Comparison of ENCODE assay signal across 20 cellular contexts in genomic region chr4:135277980-135278315, GRCh38.
DNase-seq lines count a peak whose midpoint lies in the region; ATAC-seq and TF ChIP-seq lines count a peak whose summit lies in the region.
"Had no signal": no experiment of that assay in that cellular context is flagged by ENCODE, and none has a peak within 500 bp of the region (broad histone marks: within the 10 kb centered on the region; RNA-seq: fewer than 3 reads in every experiment).

No MANE protein-coding gene starts in this region.

- no peak overlapping the region for H3K4me2 ChIP-seq in GM23338

- H3K4me3 ChIP-seq in GM23338: no peak overlapping the region
- no peak overlapping the region for H3K4me3 ChIP-seq in SJCRH30
- no peak overlapping the region for H3K4me3 ChIP-seq in fibroblast of villous mesenchyme (ENCODE audit: low read depth, low read length)

- H3K27ac ChIP-seq in GM23338 (ENCODE audit: low read depth) (no peak overlapping the region), SJCRH30 (no peak overlapping the region)

- H4K20me1 ChIP-seq in GM23338 (replicated peaks; ENCODE audit: insufficient read depth): no peaks in the 10 kb centered on the region

- H3K4me1 Mint-ChIP-seq in GM23338: peaks cover 4% of the 10 kb centered on the region; the same call in 2 of the 3 replicates
- H3K4me1 Mint-ChIP-seq in osteocyte (ENCODE audit: unreplicated experiment): peaks cover 67% of the 10 kb centered on the region
- H3K4me1 Mint-ChIP-seq: B cell had no signal

- DNase-seq in GM23338 (ENCODE audit: low spot score): peak; percentile 31
- DNase-seq in SJCRH30: peak; percentile 2 to 3
- DNase-seq in fibroblast of villous mesenchyme (ENCODE audit: low read depth): peak; percentile 8
- DNase-seq in osteocyte (ENCODE audit: extremely low spot score, unreplicated experiment): no peak
- no peak for DNase-seq in activated effector memory CD4-positive, alpha-beta T cell treated with Interleukin-2 at 50 U/mL for 16 hours
- DNase-seq in NCI-H510A treated with DMSO at 0.1 percent for 48 hours (lab: John Stamatoyannopoulos, UW): no peak
- DNase-seq: ACHN; Calu3; CD4-positive, alpha-beta T cell; DND-41; GF-D8; H7; NCI-H2029; NCI-H526; NK-92 treated with Interleukin-12 subunit alpha and Interleukin-12 subunit beta, amount 100 ng/mL, for 24 hours had no signal

- no peak overlapping the region for H3K4me3 Mint-ChIP-seq in GM23338
- H3K4me3 Mint-ChIP-seq in osteocyte (ENCODE audit: unreplicated experiment): no peak overlapping the region
- H3K4me3 Mint-ChIP-seq: B cell; CD4-positive, alpha-beta T cell; IgD-negative memory B cell had no signal

- H3K9me2 ChIP-seq in GM23338 (ENCODE audit: insufficient read depth): no peaks in the 10 kb centered on the region

- ATAC-seq in GM23338 (no peak; the same call in 2 of the 3 replicates), GM21367 (IDR thresholded peaks at IDR 0.05; ENCODE audit: unreplicated experiment) (no peak), GM18858 (IDR thresholded peaks at IDR 0.05; ENCODE audit: unreplicated experiment) (no peak)
- ATAC-seq: PC-3 had no signal

- no peak overlapping the region for H2AFZ ChIP-seq in GM23338

- TF ChIP-seq CTCF in GM23338 (conservative IDR thresholded peaks at IDR 0.05; ENCODE audit: low read depth in 2 of 2) (no peak), fibroblast of villous mesenchyme (IDR thresholded peaks at IDR 0.05; ENCODE audit: insufficient read depth, low read depth, low read length) (no peak), osteocyte (IDR thresholded peaks at IDR 0.05) (no peak)

- H3K9me3 ChIP-seq in SJCRH30 (replicated peaks): no peaks in the 10 kb centered on the region

- H3K36me3 Mint-ChIP-seq in GM23338 (ENCODE audit: low read depth): no peaks in the 10 kb centered on the region
- H3K36me3 Mint-ChIP-seq in osteocyte (ENCODE audit: unreplicated experiment): no peaks in the 10 kb centered on the region
- H3K36me3 Mint-ChIP-seq: IgD-negative memory B cell had no signal

- H3K27me3 Mint-ChIP-seq in GM23338 (ENCODE audit: insufficient read depth, low read depth, poor library complexity) (no peaks in the 10 kb centered on the region), osteocyte (ENCODE audit: unreplicated experiment) (no peaks in the 10 kb centered on the region)
- H3K27me3 Mint-ChIP-seq: B cell; CD4-positive, alpha-beta T cell; IgD-negative memory B cell had no signal

- H3K36me3 ChIP-seq in GM23338 (ENCODE audit: insufficient read depth) (no peaks in the 10 kb centered on the region), SJCRH30 (no peaks in the 10 kb centered on the region)

- no peaks in the 10 kb centered on the region for H3F3A ChIP-seq in GM23338 (replicated peaks; ENCODE audit: low read depth)

- H3K9me3 Mint-ChIP-seq in GM23338: no peaks in the 10 kb centered on the region
- H3K9me3 Mint-ChIP-seq in osteocyte (ENCODE audit: unreplicated experiment): no peaks in the 10 kb centered on the region

- H3K27me3 ChIP-seq in GM23338 (ENCODE audit: insufficient read depth) (no peaks in the 10 kb centered on the region), SJCRH30 (no peaks in the 10 kb centered on the region)

- H3K4me1 ChIP-seq in GM23338 (ENCODE audit: insufficient read depth) (no peaks in the 10 kb centered on the region), SJCRH30 (peaks cover 5% of the 10 kb centered on the region; the same call in 1 of the 2 replicates)

- H3K27ac Mint-ChIP-seq in GM23338 (no peak overlapping the region), osteocyte (ENCODE audit: unreplicated experiment) (peak overlapping the region; percentile 6)
- H3K27ac Mint-ChIP-seq: B cell; CD4-positive, alpha-beta T cell; IgD-negative memory B cell had no signal

- H3K79me2 ChIP-seq in GM23338 (replicated peaks; ENCODE audit: insufficient read depth): no peaks in the 10 kb centered on the region

TF ChIP-seq in GM23338, 12 proteins besides CTCF, POLR2A, EP300 and RAD21 (continues in another document):
- TF ChIP-seq EZH2phosphoT487 (IDR thresholded peaks at IDR 0.05; ENCODE audit: unreplicated experiment) (no peak), ZNF114 (CRISPR knock-in tag; IDR thresholded peaks at IDR 0.05) (no peak), ZNF331 (CRISPR knock-in tag; IDR thresholded peaks at IDR 0.05; ENCODE audit: low read depth) (no peak), ZNF462 (CRISPR knock-in tag; IDR thresholded peaks at IDR 0.05) (no peak), REST (IDR thresholded peaks at IDR 0.05; ENCODE audit: unreplicated experiment) (no peak), CREB1 (CRISPR knock-in tag; IDR thresholded peaks at IDR 0.05; ENCODE audit: low read depth) (no peak), EZH2 (IDR thresholded peaks at IDR 0.05; ENCODE audit: low read depth, unreplicated experiment) (no peak)

Comparison
In these comparisons a context has a peak if more than half of its experiments do, and no peak if none do; other contexts are left out.
1. DNase-seq: peak in GM23338 (single experiment), SJCRH30 (2 of 2) and fibroblast of villous mesenchyme (single experiment); none in osteocyte (single experiment), activated effector memory CD4-positive, alpha-beta T cell treated with Interleukin-2 at 50 U/mL for 16 hours (single experiment) and NCI-H510A treated with DMSO at 0.1 percent for 48 hours (single experiment).